In genomic region chrX:433771-434170, GRCh38 we compare ENCODE assay signal across 22 cellular contexts.
"Had no signal": no experiment of that assay in that cellular context is flagged by ENCODE, and none has a peak within 500 bp of the region (broad histone marks: within the 10 kb centered on the region; RNA-seq: fewer than 3 reads in every experiment).

No MANE protein-coding gene starts in this region.

- H3K27me3 ChIP-seq: hepatocyte, ovary, right lobe of liver, uterus had no signal

- H3K4me3 Mint-ChIP-seq: effector memory CD8-positive, alpha-beta T cell; natural killer cell; stimulated activated memory B cell treated with anti-CD40 and anti-IgM and Interleukin-4, amounts not matched to agents 10 μg/mL and 1 μg/mL and 100 μg/mL, for 72 hours; stimulated activated naive CD8-positive, alpha-beta T cell treated with anti-CD3 and anti-CD28 coated beads, Interleukin-15, Interleukin-2, amounts not matched to agents 100 ng/mL and 50 ng/mL, for 24 hours had no signal

- H3K4me1 ChIP-seq: gastrocnemius medialis, heart left ventricle, right lobe of liver, uterus had no signal

- FAIRE-seq: endometrium had no signal

- DNase-seq: cortex of kidney; effector memory CD8-positive, alpha-beta T cell; foreskin fibroblast; gastrocnemius medialis; heart left ventricle; left cardiac atrium; left lung; mammary epithelial cell; natural killer cell; occipital lobe; ovary; retina; right lobe of liver; stimulated activated CD4-positive, alpha-beta T cell treated with anti-CD3 and anti-CD28 coated beads, Interleukin-4, amount 100 ng/mL, for 4 hours; upper lobe of left lung; uterus had no signal

- H3K27ac ChIP-seq: gastrocnemius medialis, heart left ventricle, hepatocyte, left lung, ovary, right lobe of liver, thoracic aorta, tibial nerve, upper lobe of left lung, uterus had no signal

- H3K9me3 ChIP-seq: gastrocnemius medialis, heart left ventricle, ovary, right lobe of liver, thoracic aorta, tibial nerve, upper lobe of left lung, uterus had no signal

- H3K36me3 Mint-ChIP-seq: natural killer cell had no signal

- H3K36me3 ChIP-seq: gastrocnemius medialis, heart left ventricle, left lung, ovary, right lobe of liver, thoracic aorta, tibial nerve, upper lobe of left lung, uterus had no signal

- ATAC-seq: effector memory CD8-positive, alpha-beta T cell; gastrocnemius medialis; heart left ventricle; left cardiac atrium; left lung; natural killer cell; right lobe of liver; stimulated activated memory B cell treated with anti-CD40 and anti-IgM and Interleukin-4, amounts not matched to agents 10 μg/mL and 1 μg/mL and 100 μg/mL, for 72 hours had no signal

- H3K4me3 ChIP-seq: gastrocnemius medialis, heart left ventricle, hepatocyte, left lung, ovary, right lobe of liver, thoracic aorta, tibial nerve, upper lobe of left lung, uterus had no signal

- H3K27ac Mint-ChIP-seq: effector memory CD8-positive, alpha-beta T cell; natural killer cell; stimulated activated memory B cell treated with anti-CD40 and anti-IgM and Interleukin-4, amounts not matched to agents 10 μg/mL and 1 μg/mL and 100 μg/mL, for 72 hours; stimulated activated naive CD8-positive, alpha-beta T cell treated with anti-CD3 and anti-CD28 coated beads, Interleukin-15, Interleukin-2, amounts not matched to agents 100 ng/mL and 50 ng/mL, for 24 hours had no signal
